Comparison of ENCODE assay signal across 1 cellular context in genomic region chr3:4508048-4508981, GRCh38.
TF ChIP-seq lines count a peak whose summit lies in the region.

No MANE protein-coding gene starts in this region.

TF ChIP-seq in GM23338, 12 proteins besides CTCF, POLR2A, EP300 and RAD21 (continued from another document):
- TF ChIP-seq ZNF462 (CRISPR knock-in tag; IDR thresholded peaks at IDR 0.05) (no peak), STAT1 (IDR thresholded peaks at IDR 0.05; ENCODE audit: unreplicated experiment) (no peak), NANOG (IDR thresholded peaks at IDR 0.05; ENCODE audit: borderline replicate concordance) (no peak), EZH2phosphoT487 (IDR thresholded peaks at IDR 0.05; ENCODE audit: unreplicated experiment) (no peak), CREB1 (CRISPR knock-in tag; IDR thresholded peaks at IDR 0.05; ENCODE audit: low read depth) (no peak), ZNF114 (CRISPR knock-in tag; IDR thresholded peaks at IDR 0.05) (no peak)
